Comparison of ENCODE assay signal across 11 cellular contexts in the genomic region with DNA sequence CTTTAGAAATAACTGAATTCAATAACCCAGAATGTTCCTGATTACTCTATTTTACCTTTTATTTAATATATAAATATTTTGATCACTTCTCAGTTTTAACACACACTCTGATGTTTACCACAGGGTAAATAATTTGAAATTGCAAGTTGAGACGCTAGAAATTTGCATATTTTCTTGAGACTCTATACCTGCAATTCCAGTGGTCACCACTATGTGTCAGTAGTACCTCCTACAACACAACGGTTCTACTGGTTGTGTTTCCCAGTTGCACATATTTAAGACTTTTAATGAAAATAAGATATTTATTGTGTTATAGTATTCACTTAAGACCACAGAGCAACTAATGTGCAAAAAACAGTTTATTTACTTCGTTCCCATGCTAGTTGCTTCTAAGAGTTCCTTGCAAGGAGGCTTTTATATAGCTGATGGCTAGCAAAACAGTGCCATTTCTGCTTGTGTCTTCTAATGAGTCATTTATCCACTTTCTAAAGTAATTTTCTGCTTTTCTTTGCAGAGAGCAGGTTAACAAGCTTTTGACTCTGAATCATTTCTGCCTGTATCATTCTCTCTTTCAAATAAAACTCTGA.
DNase-seq lines count a peak whose midpoint lies in the region; ATAC-seq, FAIRE-seq and TF ChIP-seq lines count a peak whose summit lies in the region.
"Had no signal": no experiment of that assay in that cellular context is flagged by ENCODE, and none has a peak within 500 bp of the region (broad histone marks: within the 10 kb centered on the region; RNA-seq: fewer than 3 reads in every experiment).

No MANE protein-coding gene starts in this region.

- H3K36me3 ChIP-seq in OCI-LY1 (ENCODE audit: insufficient read depth, low read length) (0 out of 2 replicates have a peak, but pooled peaks cover under 1% of the 10 kb centered on the region), thoracic aorta (peaks cover 5% of the 10 kb centered on the region)

- peak; percentile 19 for DNase-seq in SKM-1 treated with dmso at 0.1 percent for 144 hours (lab: John Stamatoyannopoulos, UW; ENCODE audit: unreplicated experiment)
- no peak for DNase-seq in SKM-1 (lab: John Stamatoyannopoulos, UW; ENCODE audit: unreplicated experiment)
- peak; percentile 18 for DNase-seq in fibroblast of pulmonary artery (ENCODE audit: low read depth)
- DNase-seq in thoracic aorta (ENCODE audit: low spot score), result no peak
- DNase-seq in frontal cortex (ENCODE audit: low spot score in 2 of 2), result no peak
- no peak for DNase-seq in GM19238 (ENCODE audit: insufficient read length, low spot score)
- DNase-seq: activated CD4-positive, alpha-beta T cell treated with anti-CD3 and anti-CD28 coated beads, Interleukin-2, amount 10 ng/mL, durations not matched to agents 24 days and 14 days; CD4-positive, alpha-beta memory T cell; NCI-H1092 had no signal

- no peak overlapping the region for H3K9ac ChIP-seq in OCI-LY1 (ENCODE audit: low read length)

- no peak for FAIRE-seq in frontal cortex (lab: Jason Lieb, UNC)

- H3K27me3 ChIP-seq in OCI-LY1 (ENCODE audit: insufficient read depth, low read length) (no peaks in the 10 kb centered on the region), thoracic aorta (replicated peaks; ENCODE audit: insufficient read depth) (no peaks in the 10 kb centered on the region)

- ATAC-seq in thoracic aorta (ENCODE audit: insufficient number of reproducible peaks, low FRiP score, low read depth) (no peak), HG03139 (IDR thresholded peaks at IDR 0.05; ENCODE audit: unreplicated experiment) (no peak)

- H2AFZ ChIP-seq in OCI-LY1 (ENCODE audit: low read length), result no peak overlapping the region

- H3K4me1 ChIP-seq in OCI-LY1 (ENCODE audit: insufficient read depth, low read length, severe bottlenecking) (peaks cover 5% of the 10 kb centered on the region), thoracic aorta (ENCODE audit: control insufficient read depth in 1 of 2, low read depth in 2 of 2) (peaks cover 1 to 5% of the 10 kb centered on the region in 2 donors)

- H3K27ac ChIP-seq in OCI-LY1 (ENCODE audit: low read depth, low read length, poor library complexity, severe bottlenecking), result no peak overlapping the region
- no peak overlapping the region for H3K27ac ChIP-seq in thoracic aorta

- H3K9me3 ChIP-seq in OCI-LY1 (ENCODE audit: low read length) (peaks cover 5% of the 10 kb centered on the region; the same call in 1 of the 2 replicates), thoracic aorta (peaks cover 4% of the 10 kb centered on the region)

- H3F3A ChIP-seq in OCI-LY1 (ENCODE audit: insufficient read depth, low read length), result no peaks in the 10 kb centered on the region

- no peaks in the 10 kb centered on the region for H4K20me1 ChIP-seq in OCI-LY1 (ENCODE audit: insufficient read depth, low read length)

- H3K9me2 ChIP-seq in OCI-LY1 (ENCODE audit: low read depth, low read length), result no peaks in the 10 kb centered on the region

- H3K79me2 ChIP-seq in OCI-LY1 (ENCODE audit: insufficient read depth, low read length), result no peaks in the 10 kb centered on the region

- H3K4me3 ChIP-seq in OCI-LY1 (ENCODE audit: low read depth, low read length, poor library complexity, severe bottlenecking) (no peak overlapping the region), fibroblast of pulmonary artery (replicated peaks; ENCODE audit: low read depth, low read length) (no peak overlapping the region), thoracic aorta (no peak overlapping the region)

- TF ChIP-seq CTCF in OCI-LY1 (IDR thresholded peaks at IDR 0.05; ENCODE audit: low read length) (peak; percentile 63), fibroblast of pulmonary artery (IDR thresholded peaks at IDR 0.05; ENCODE audit: low read length, missing control alignments) (peak; percentile 57), thoracic aorta (IDR thresholded peaks at IDR 0.05) (peak; percentile 45)

- no peak overlapping the region for H3K4me2 ChIP-seq in OCI-LY1 (ENCODE audit: low read length)

Comparison
In these comparisons a context has a peak if more than half of its experiments do, and no peak if none do; other contexts are left out.
1. DNase-seq: peak in SKM-1 treated with dmso at 0.1 percent for 144 hours (single experiment) and fibroblast of pulmonary artery (single experiment); none in SKM-1 (single experiment), thoracic aorta (single experiment), frontal cortex (0 of 2) and GM19238 (single experiment).
2. Peak in every context shown above with its lines, with median percentiles within 50 percentile points of each other: CTCF ChIP-seq.